27 cellular contexts compared by ENCODE assay signal in the genomic region with DNA sequence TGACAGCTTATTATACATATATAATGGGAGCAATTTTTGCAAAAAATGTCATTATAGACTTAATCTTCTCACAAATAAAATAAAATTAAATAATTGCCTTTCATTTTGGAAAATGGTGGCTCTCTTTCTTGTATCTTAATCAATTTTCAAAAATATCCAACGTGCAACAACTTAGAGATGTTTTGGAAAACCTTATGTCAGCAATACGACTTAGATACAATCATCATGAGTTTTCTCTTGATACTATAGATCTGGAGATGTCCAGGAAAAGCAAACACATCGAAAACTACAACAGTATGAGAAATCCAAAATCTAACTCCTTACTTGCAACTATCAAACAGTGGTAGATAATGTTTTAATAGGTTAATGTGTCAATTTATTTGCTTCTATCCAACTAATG.
"Had no signal": no experiment of that assay in that cellular context is flagged by ENCODE, and none has a peak within 500 bp of the region (broad histone marks: within the 10 kb centered on the region; RNA-seq: fewer than 3 reads in every experiment).

No MANE protein-coding gene starts in this region.

- H2AFZ ChIP-seq: hepatocyte had no signal

- H3K27me3 ChIP-seq: colonic mucosa, dorsolateral prefrontal cortex, esophagus muscularis mucosa, esophagus squamous epithelium, foreskin keratinocyte, gastrocnemius medialis, gastroesophageal sphincter, heart left ventricle, heart right ventricle, hepatocyte had no signal

- FAIRE-seq: colon, endometrium, endothelial cell of umbilical vein had no signal

- H3K9me3 ChIP-seq: colonic mucosa, esophagus muscularis mucosa, esophagus squamous epithelium, gastrocnemius medialis, gastroesophageal sphincter, heart right ventricle had no signal

- H3K27ac ChIP-seq: colonic mucosa, coronary artery, dorsolateral prefrontal cortex, epithelial cell of prostate, esophagus muscularis mucosa, esophagus squamous epithelium, foreskin keratinocyte, gastrocnemius medialis, gastroesophageal sphincter, heart left ventricle, heart right ventricle, hepatocyte had no signal

- ATAC-seq: effector memory CD8-positive, alpha-beta T cell; esophagus mucosa; foreskin keratinocyte; gastrocnemius medialis; gastroesophageal sphincter; heart left ventricle; heart right ventricle had no signal

- H3K36me3 ChIP-seq: colonic mucosa, esophagus muscularis mucosa, esophagus squamous epithelium, gastrocnemius medialis, gastroesophageal sphincter, heart left ventricle, heart right ventricle had no signal

- DNase-seq: colonic mucosa; cortex of kidney; dermis blood vessel endothelial cell; dorsolateral prefrontal cortex; effector CD4-positive, alpha-beta T cell; effector CD8-positive, alpha-beta T cell; effector memory CD4-positive, alpha-beta T cell; effector memory CD8-positive, alpha-beta T cell; endodermal cell; erythroblast; esophagus squamous epithelium; foreskin keratinocyte; foreskin melanocyte; gastrocnemius medialis; glutamatergic neuron; head of caudate nucleus; heart left ventricle; heart right ventricle had no signal

- H3K4me1 ChIP-seq: colonic mucosa, esophagus muscularis mucosa, esophagus squamous epithelium, foreskin keratinocyte, gastrocnemius medialis, gastroesophageal sphincter, heart left ventricle, heart right ventricle had no signal

- H3K4me3 ChIP-seq: colonic mucosa, coronary artery, dorsolateral prefrontal cortex, esophagus muscularis mucosa, esophagus squamous epithelium, gastrocnemius medialis, gastroesophageal sphincter, heart left ventricle, heart right ventricle, hepatocyte had no signal

- H3K4me2 ChIP-seq: hepatocyte had no signal
